Comparison of ENCODE assay signal across 8 cellular contexts in genomic region chr10:60032723-60033122, GRCh38.
DNase-seq lines count a peak whose midpoint lies in the region; ATAC-seq and TF ChIP-seq lines count a peak whose summit lies in the region.

No MANE protein-coding gene starts in this region.

- no peak overlapping the region for H3K4me3 ChIP-seq in MM.1S (ENCODE audit: low read length)
- H3K4me3 ChIP-seq in colonic mucosa: no peak overlapping the region
- H3K4me3 ChIP-seq in mesenchymal stem cell (ENCODE audit: insufficient read depth in 1 of 2, low read depth in 1 of 2, low read length in 2 of 2): no peak overlapping the region
- H3K4me3 ChIP-seq in tibial nerve: no peak overlapping the region

- H3K9ac ChIP-seq in MM.1S (ENCODE audit: low read length): no peak overlapping the region
- no peak overlapping the region for H3K9ac ChIP-seq in colonic mucosa (ENCODE audit: low read depth in 2 of 2, low read length in 2 of 2)
- H3K9ac ChIP-seq in mesenchymal stem cell (ENCODE audit: low read length): peak overlapping the region; percentile 17

- H3K9me3 ChIP-seq in MM.1S (replicated peaks; ENCODE audit: insufficient read depth, low read length) (no peaks in the 10 kb centered on the region), colonic mucosa (no peaks in the 10 kb centered on the region), mesenchymal stem cell (ENCODE audit: control insufficient read depth, low read length) (no peaks in the 10 kb centered on the region), tibial nerve (no peaks in the 10 kb centered on the region)

- no peak overlapping the region for H2BK5ac ChIP-seq in mesenchymal stem cell (ENCODE audit: low read depth, low read length, poor library complexity, severe bottlenecking)

- H3K27ac ChIP-seq in MM.1S (ENCODE audit: low read length) (no peak overlapping the region), colonic mucosa (no peak overlapping the region), mesenchymal stem cell (ENCODE audit: low read length, poor library complexity, severe bottlenecking) (no peak overlapping the region), tibial nerve (no peak overlapping the region)

- H2BK12ac ChIP-seq in mesenchymal stem cell (ENCODE audit: low read length in 2 of 2): no peak overlapping the region

- H3K23ac ChIP-seq in mesenchymal stem cell (ENCODE audit: low read length in 2 of 2): no peak overlapping the region

- TF ChIP-seq CTCF in MM.1S (IDR thresholded peaks at IDR 0.05; ENCODE audit: low read length) (peak; percentile 58), colonic mucosa (IDR thresholded peaks at IDR 0.05) (peak; percentile 35), tibial nerve (IDR thresholded peaks at IDR 0.05) (peak; percentile 7 to 61 (median 21))

- H3K27me3 ChIP-seq in MM.1S (replicated peaks; ENCODE audit: insufficient read depth, low read length) (no peaks in the 10 kb centered on the region), colonic mucosa (no peaks in the 10 kb centered on the region), mesenchymal stem cell (ENCODE audit: control insufficient read depth in 1 of 2, insufficient read depth in 1 of 2, low read length in 2 of 2) (no peaks in the 10 kb centered on the region), tibial nerve (no peaks in the 10 kb centered on the region)

- no peak overlapping the region for H2BK15ac ChIP-seq in mesenchymal stem cell (ENCODE audit: low read depth, poor library complexity, severe bottlenecking)

- H3K4me2 ChIP-seq in MM.1S (ENCODE audit: low read depth, low read length) (no peak overlapping the region), mesenchymal stem cell (ENCODE audit: low read length, poor library complexity, severe bottlenecking) (no peak overlapping the region)

- H4K20me1 ChIP-seq in MM.1S (ENCODE audit: insufficient read depth, low read length): no peaks in the 10 kb centered on the region

- H3K36me3 ChIP-seq in MM.1S (replicated peaks; ENCODE audit: insufficient read depth, low read length) (no peaks in the 10 kb centered on the region), colonic mucosa (no peaks in the 10 kb centered on the region), mesenchymal stem cell (ENCODE audit: control insufficient read depth in 1 of 2, insufficient read depth in 2 of 2, low read depth in 1 of 2, low read length in 2 of 2) (no peaks in the 10 kb centered on the region), tibial nerve (peaks cover 0 to 4% (median 0%) of the 10 kb centered on the region in 3 donors)

- no peak overlapping the region for H2AK5ac ChIP-seq in mesenchymal stem cell (ENCODE audit: low read length, severe bottlenecking)

- H3F3A ChIP-seq in MM.1S (ENCODE audit: insufficient read depth, low read length): no peaks in the 10 kb centered on the region

- no peak overlapping the region for H3K4ac ChIP-seq in mesenchymal stem cell (ENCODE audit: low read depth in 1 of 2, low read length in 2 of 2)

- H2BK120ac ChIP-seq in mesenchymal stem cell (ENCODE audit: low read depth, low read length): no peak overlapping the region

- ATAC-seq in GM21423 (IDR thresholded peaks at IDR 0.05; ENCODE audit: unreplicated experiment) (peak; percentile 39), HG02970 (IDR thresholded peaks at IDR 0.05; ENCODE audit: low FRiP score, unreplicated experiment) (no peak)

- DNase-seq in DMS53 treated with DMSO at 0.1 percent for 48 hours (lab: John Stamatoyannopoulos, UW; ENCODE audit: unreplicated experiment): peak; percentile 76
- DNase-seq in MM.1S: peak; percentile 42
- DNase-seq in SKM-1 (lab: John Stamatoyannopoulos, UW; ENCODE audit: unreplicated experiment): peak; percentile 85
- DNase-seq in colonic mucosa: peak; percentile 78
- DNase-seq in mesenchymal stem cell: peak; percentile 45
- peak in 1 of 2 donors; percentile 81 for DNase-seq in tibial nerve (ENCODE audit: low spot score in 2 of 2)

- H4K91ac ChIP-seq in mesenchymal stem cell (ENCODE audit: low read length): no peak overlapping the region

- no peaks in the 10 kb centered on the region for H3K79me1 ChIP-seq in mesenchymal stem cell (replicated peaks; ENCODE audit: low read length, poor library complexity, severe bottlenecking)

- H3K9me2 ChIP-seq in MM.1S (replicated peaks; ENCODE audit: insufficient read depth, low read length): no peaks in the 10 kb centered on the region

- no peak overlapping the region for H3K14ac ChIP-seq in mesenchymal stem cell (ENCODE audit: low read length in 2 of 2)

- intact Hi-C loops in colonic mucosa (cut with DNase I): loop anchor here (5.0 to 10.0 kb wide), 4 partner anchors 128 to 405 kb away; partner anchors contain the start of gene CCDC6

- H3K79me2 ChIP-seq in MM.1S (ENCODE audit: low read length): no peaks in the 10 kb centered on the region

- TF ChIP-seq POLR2A in tibial nerve (IDR thresholded peaks at IDR 0.05): no peak

- peak in 1 of 2 donors; percentile 73 for TF ChIP-seq EP300 in tibial nerve (IDR thresholded peaks at IDR 0.05)

- H3K4me1 ChIP-seq in MM.1S (ENCODE audit: low read length) (0 out of 2 replicates have a peak, but pooled peaks cover 7% of the 10 kb centered on the region), colonic mucosa (no peaks in the 10 kb centered on the region), mesenchymal stem cell (ENCODE audit: control insufficient read depth, insufficient read depth, low read depth, low read length) (no peaks in the 10 kb centered on the region), tibial nerve (peaks cover 0 to 6% (median 0%) of the 10 kb centered on the region in 4 donors)

- H4K8ac ChIP-seq in mesenchymal stem cell (ENCODE audit: low read length): no peak overlapping the region

- no peak overlapping the region for H3K18ac ChIP-seq in mesenchymal stem cell (ENCODE audit: low read depth in 1 of 2, low read length in 2 of 2)

- no peak overlapping the region for H2AFZ ChIP-seq in MM.1S (ENCODE audit: low read length)
- H2AFZ ChIP-seq in mesenchymal stem cell (ENCODE audit: low read depth, low read length): no peak overlapping the region

- WGBS in mesenchymal stem cell: 50% methylated on average over 1 of the region's 1 CpG
- 41 to 53% methylated on average over 1 of the region's 1 CpG for WGBS in tibial nerve, 2 donors
